8 cellular contexts compared by ENCODE assay signal in genomic region chr13:107650081-107650701, GRCh38.
A peak's percentile ranks its signal among the peaks of the same experiment; 100 is the strongest.
DNase-seq lines count a peak whose midpoint lies in the region; TF ChIP-seq lines count a peak whose summit lies in the region.

No MANE protein-coding gene starts in this region.

- no peak overlapping the region for H2AFZ ChIP-seq in H9 (ENCODE audit: low read length)

- no peaks in the 10 kb centered on the region for H3K36me3 Mint-ChIP-seq in H9 (ENCODE audit: insufficient read depth in 1 of 3, low read depth in 3 of 3)
- no peaks in the 10 kb centered on the region for H3K36me3 Mint-ChIP-seq in activated T-cell treated with anti-CD3 and anti-CD28 coated beads, Interleukin-2, amount 50 U/mL, for 24 hours (ENCODE audit: low read depth)

- intact Hi-C loops in posterior cingulate gyrus (cut with DNase I) = loop anchor here (1.0 to 10.0 kb wide), 2 partner anchors 275 to 440 kb away; no protein-coding TSS in a partner anchor

- H2BK120ac ChIP-seq in H9 (ENCODE audit: low read depth, low read length, poor library complexity, severe bottlenecking) = no peak overlapping the region

- H3K27ac ChIP-seq in H9 (ENCODE audit: insufficient read length, low read depth, low read length) = no peak overlapping the region

- no peaks in the 10 kb centered on the region for H3K27me3 ChIP-seq in H9 (ENCODE audit: insufficient read depth, low read length)

- no peak overlapping the region for H2BK12ac ChIP-seq in H9 (ENCODE audit: insufficient read length, low read depth, low read length)

- no peak overlapping the region for H2BK20ac ChIP-seq in H9 (ENCODE audit: low read depth, low read length, poor library complexity, severe bottlenecking)

- H2BK15ac ChIP-seq in H9 (ENCODE audit: low read depth, low read length) = no peak overlapping the region

- H4K20me1 ChIP-seq in H9 (ENCODE audit: control insufficient read depth, insufficient read depth, insufficient read length) = no peaks in the 10 kb centered on the region

- H3K9ac ChIP-seq in H9 (ENCODE audit: extremely low read depth, insufficient read length, low read length) = no peak overlapping the region

- no peak overlapping the region for H3K4me2 ChIP-seq in H9 (ENCODE audit: insufficient read depth, insufficient read length, low read length)

- TF ChIP-seq CTCF in H9 (conservative IDR thresholded peaks at IDR 0.05) (peak; percentile 94), LNCAP (IDR thresholded peaks at IDR 0.05) (peak; percentile 88)

- H2AK5ac ChIP-seq in H9 (ENCODE audit: insufficient read length, low read length) = no peak overlapping the region

- H3K79me2 ChIP-seq in H9 (ENCODE audit: insufficient read depth, low read length) = no peaks in the 10 kb centered on the region

- H4K91ac ChIP-seq in H9 (ENCODE audit: insufficient read length, low read depth, low read length) = no peak overlapping the region

- no peak overlapping the region for H3K23ac ChIP-seq in H9 (ENCODE audit: insufficient read length, low read depth, low read length)

- H4K5ac ChIP-seq in H9 (ENCODE audit: insufficient read length, low read depth, low read length) = no peak overlapping the region

- no peaks in the 10 kb centered on the region for H3K27me3 Mint-ChIP-seq in H9 (ENCODE audit: low read depth)
- H3K27me3 Mint-ChIP-seq in activated T-cell treated with anti-CD3 and anti-CD28 coated beads, Interleukin-2, amount 50 U/mL, for 24 hours = no peaks in the 10 kb centered on the region

- H3K9me3 ChIP-seq in H9 (ENCODE audit: control insufficient read depth, low read depth, low read length) = no peaks in the 10 kb centered on the region

- no CpG with 5 or more reads among the region's 15 CpGs for WGBS in H9 (ENCODE audit: extremely low coverage, insufficient read length, low lambda C conversion rate)

- no peaks in the 10 kb centered on the region for H3K79me1 ChIP-seq in H9 (ENCODE audit: insufficient read depth, low read depth, low read length, poor library complexity, severe bottlenecking)

- no peak overlapping the region for H3K56ac ChIP-seq in H9 (ENCODE audit: insufficient read length, low read depth, low read length)

- H3K9me3 Mint-ChIP-seq in H9 = no peaks in the 10 kb centered on the region
- peaks cover under 1% of the 10 kb centered on the region for H3K9me3 Mint-ChIP-seq in activated T-cell treated with anti-CD3 and anti-CD28 coated beads, Interleukin-2, amount 50 U/mL, for 24 hours

- H3K23me2 ChIP-seq in H9 (ENCODE audit: insufficient read length, low read depth, low read length, poor library complexity, severe bottlenecking) = no peaks in the 10 kb centered on the region

- no peak overlapping the region for H3K14ac ChIP-seq in H9 (ENCODE audit: insufficient read depth, low read length)

- H4K8ac ChIP-seq in H9 (replicated peaks; ENCODE audit: insufficient read length, low read depth, low read length) = no peak overlapping the region

- DNase-seq in DMS53 (lab: John Stamatoyannopoulos, UW) (peak; percentile 60), DMS53 treated with DMSO at 0.1 percent for 48 hours (lab: John Stamatoyannopoulos, UW; ENCODE audit: unreplicated experiment) (no peak), H9 (peak; percentile 78), glomerular endothelial cell (ENCODE audit: extremely low read depth, low read depth, low spot score) (peak; percentile 23), posterior cingulate gyrus (peak; percentile 34 to 92 (median 55)), GF-D8 (lab: John Stamatoyannopoulos, UW) (no peak)
- peak; percentile 37 for DNase-seq in activated T-cell treated with anti-CD3 and anti-CD28 coated beads, Interleukin-2, amount 50 U/mL, for 24 hours

- no peak overlapping the region for H3K27ac Mint-ChIP-seq in H9
- no peak overlapping the region for H3K27ac Mint-ChIP-seq in activated T-cell treated with anti-CD3 and anti-CD28 coated beads, Interleukin-2, amount 50 U/mL, for 24 hours

- H3K4me1 Mint-ChIP-seq in H9 = peaks cover 2 to 11% of the 10 kb centered on the region in 2 experiments; a peak in 3 of 4 replicates
- no peaks in the 10 kb centered on the region for H3K4me1 Mint-ChIP-seq in activated T-cell treated with anti-CD3 and anti-CD28 coated beads, Interleukin-2, amount 50 U/mL, for 24 hours (ENCODE audit: low read depth)

- H3K18ac ChIP-seq in H9 (ENCODE audit: insufficient read length, low read depth, low read length) = no peak overlapping the region

- H3T11ph ChIP-seq in H9 (ENCODE audit: low read length) = no peak overlapping the region

- no peak overlapping the region for H3K4me3 Mint-ChIP-seq in H9
- H3K4me3 Mint-ChIP-seq in activated T-cell treated with anti-CD3 and anti-CD28 coated beads, Interleukin-2, amount 50 U/mL, for 24 hours = no peak overlapping the region

- no peak overlapping the region for H3K4ac ChIP-seq in H9 (ENCODE audit: low read depth, low read length)

- no peaks in the 10 kb centered on the region; the same call in 1 of the 2 replicates for H3K4me1 ChIP-seq in H9 (ENCODE audit: insufficient read depth, low read length)

- no peak overlapping the region for H2BK5ac ChIP-seq in H9 (ENCODE audit: insufficient read length, low read length)

Comparison
In these comparisons a context has a peak if more than half of its experiments do, and no peak if none do; other contexts are left out.
1. DNase-seq: peak in DMS53 (single experiment), H9 (single experiment), activated T-cell treated with anti-CD3 and anti-CD28 coated beads, Interleukin-2, amount 50 U/mL, for 24 hours (single experiment), glomerular endothelial cell (single experiment) and posterior cingulate gyrus (10 of 10); none in DMS53 treated with DMSO at 0.1 percent for 48 hours (single experiment) and GF-D8 (single experiment).